In the genomic region with DNA sequence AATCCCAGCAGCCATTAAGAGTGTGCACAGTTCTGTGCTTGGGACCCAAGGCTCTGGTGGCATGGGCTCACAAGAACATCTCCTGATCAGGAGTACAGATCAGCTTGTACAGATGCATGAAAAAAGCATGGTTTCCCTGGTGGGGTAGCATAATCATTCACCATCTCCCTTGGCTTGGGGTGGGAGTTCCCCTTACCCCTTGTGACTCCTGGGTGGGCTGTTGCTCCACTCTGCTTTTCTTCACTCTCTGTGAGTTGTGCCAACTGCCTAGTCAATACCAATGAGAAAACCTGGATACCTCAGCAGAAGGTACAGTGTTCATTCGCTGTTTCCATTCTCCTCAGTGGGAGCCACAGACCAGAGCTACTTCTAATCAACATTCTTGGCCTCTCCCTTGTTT, we compare ENCODE assay signal across 15 cellular contexts. TPM values are rescaled to one million over a fixed set of nuclear protein-coding genes. Genes with fewer than 3 reads are reported as not detected.
DNase-seq lines count a peak whose midpoint lies in the region; ATAC-seq lines count a peak whose summit lies in the region.
"Had no signal": no experiment of that assay in that cellular context is flagged by ENCODE, and none has a peak within 500 bp of the region (broad histone marks: within the 10 kb centered on the region; RNA-seq: fewer than 3 reads in every experiment).

No MANE protein-coding gene starts in this region.

- H3K4me1 Mint-ChIP-seq in IgD-negative memory B cell, result peaks cover 22 to 28% (median 27%) of the 10 kb centered on the region in 3 donors
- peaks cover 5 to 9% of the 10 kb centered on the region in 2 donors for H3K4me1 Mint-ChIP-seq in effector memory CD8-positive, alpha-beta T cell (ENCODE audit: low read depth in 2 of 2)
- H3K4me1 Mint-ChIP-seq in stimulated activated memory B cell treated with anti-CD40 and anti-IgM and Interleukin-4, amounts not matched to agents 10 μg/mL and 1 μg/mL and 100 μg/mL, for 72 hours, result peaks cover 49% of the 10 kb centered on the region
- H3K4me1 Mint-ChIP-seq: GM23338 had no signal

- H3K36me3 Mint-ChIP-seq in IgD-negative memory B cell, result peaks cover 3% of the 10 kb centered on the region
- no peaks in the 10 kb centered on the region for H3K36me3 Mint-ChIP-seq in effector memory CD8-positive, alpha-beta T cell (ENCODE audit: insufficient read depth)
- no peaks in the 10 kb centered on the region for H3K36me3 Mint-ChIP-seq in stimulated activated memory B cell treated with anti-CD40 and anti-IgM and Interleukin-4, amounts not matched to agents 10 μg/mL and 1 μg/mL and 100 μg/mL, for 72 hours

- peak; percentile 27 for ATAC-seq in effector memory CD8-positive, alpha-beta T cell (replicated peaks)
- ATAC-seq in stimulated activated memory B cell treated with anti-CD40 and anti-IgM and Interleukin-4, amounts not matched to agents 10 μg/mL and 1 μg/mL and 100 μg/mL, for 72 hours, result no peak
- ATAC-seq in GM18519 (IDR thresholded peaks at IDR 0.05; ENCODE audit: low FRiP score, unreplicated experiment), result no peak
- ATAC-seq: GM23338 had no signal

- peaks cover 0 to 7% (median 5%) of the 10 kb centered on the region in 3 donors for H3K9me3 Mint-ChIP-seq in IgD-negative memory B cell
- peaks cover 0 to 16% of the 10 kb centered on the region in 2 donors for H3K9me3 Mint-ChIP-seq in effector memory CD8-positive, alpha-beta T cell
- H3K9me3 Mint-ChIP-seq in stimulated activated memory B cell treated with anti-CD40 and anti-IgM and Interleukin-4, amounts not matched to agents 10 μg/mL and 1 μg/mL and 100 μg/mL, for 72 hours, result peaks cover 2% of the 10 kb centered on the region

- no peak overlapping the region for H3K4me3 Mint-ChIP-seq in IgD-negative memory B cell
- H3K4me3 Mint-ChIP-seq in effector memory CD8-positive, alpha-beta T cell, result no peak overlapping the region
- no peak overlapping the region for H3K4me3 Mint-ChIP-seq in stimulated activated memory B cell treated with anti-CD40 and anti-IgM and Interleukin-4, amounts not matched to agents 10 μg/mL and 1 μg/mL and 100 μg/mL, for 72 hours
- H3K4me3 Mint-ChIP-seq: CD4-positive, alpha-beta T cell; GM23338 had no signal

- DNase-seq in effector memory CD8-positive, alpha-beta T cell, result no peak
- DNase-seq in NCI-H510A (lab: John Stamatoyannopoulos, UW) (no peak), GM19238 (ENCODE audit: insufficient read length, low spot score) (no peak)
- DNase-seq: ACHN; CD4-positive, alpha-beta T cell; DMS153; DMS79 treated with DMSO at 0.1 percent for 48 hours; GF-D8; HCEC 1CT; IMR-90 had no signal

- no peaks in the 10 kb centered on the region for H3K27me3 Mint-ChIP-seq in IgD-negative memory B cell
- H3K27me3 Mint-ChIP-seq in effector memory CD8-positive, alpha-beta T cell, result peaks cover 0 to 9% of the 10 kb centered on the region in 2 donors
- H3K27me3 Mint-ChIP-seq in stimulated activated memory B cell treated with anti-CD40 and anti-IgM and Interleukin-4, amounts not matched to agents 10 μg/mL and 1 μg/mL and 100 μg/mL, for 72 hours, result no peaks in the 10 kb centered on the region
- H3K27me3 Mint-ChIP-seq: CD4-positive, alpha-beta T cell had no signal

- peak overlapping the region in 2 of 3 donors; percentile 35 to 73 for H3K27ac Mint-ChIP-seq in IgD-negative memory B cell
- no peak overlapping the region for H3K27ac Mint-ChIP-seq in effector memory CD8-positive, alpha-beta T cell
- H3K27ac Mint-ChIP-seq in stimulated activated memory B cell treated with anti-CD40 and anti-IgM and Interleukin-4, amounts not matched to agents 10 μg/mL and 1 μg/mL and 100 μg/mL, for 72 hours, result peak overlapping the region; percentile 98
- H3K27ac Mint-ChIP-seq: CD4-positive, alpha-beta T cell; GM23338 had no signal

RNA-seq across cellular contexts. Expression of a gene that starts 13.6 kb away (rescaled TPM):
- 155 TPM for polyA plus RNA-seq in IgD-negative memory B cell
- polyA plus RNA-seq: BJ, IMR-90 had no signal

RNA-seq across cellular contexts. Expression of a gene that starts 42.8 kb away (rescaled TPM):
- 377 TPM for polyA plus RNA-seq in IgD-negative memory B cell
- polyA plus RNA-seq: BJ, IMR-90 had no signal

Comparison
In these comparisons a context has a peak if more than half of its experiments do, and no peak if none do; other contexts are left out.
1. H3K27ac Mint-ChIP-seq: peak in IgD-negative memory B cell (2 of 3) and stimulated activated memory B cell treated with anti-CD40 and anti-IgM and Interleukin-4, amounts not matched to agents 10 μg/mL and 1 μg/mL and 100 μg/mL, for 72 hours (single experiment); none in effector memory CD8-positive, alpha-beta T cell (0 of 2).